Comparison of ENCODE assay signal across 22 cellular contexts in the genomic region with DNA sequence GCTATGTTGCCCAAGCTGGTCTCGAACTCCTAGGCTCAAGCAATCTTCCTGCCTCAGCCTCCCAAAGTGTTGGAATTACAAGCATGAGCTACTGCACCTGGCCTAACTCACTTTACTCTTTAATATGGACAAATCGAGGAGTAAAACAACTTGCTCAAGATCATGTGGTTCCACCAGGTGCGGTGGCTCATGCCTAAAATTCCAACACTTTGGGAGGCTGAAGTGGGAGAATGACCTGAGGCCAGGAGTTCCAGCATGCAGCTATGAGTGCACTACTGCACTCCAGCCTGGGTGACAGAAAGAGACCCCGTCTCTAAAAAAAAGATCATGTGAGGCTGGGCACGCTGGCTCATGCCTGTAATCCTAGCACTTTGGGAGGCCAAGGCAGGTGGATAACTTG. TPM values are rescaled to one million over a fixed set of nuclear protein-coding genes. Genes with fewer than 3 reads are reported as not detected.
DNase-seq lines count a peak whose midpoint lies in the region; ATAC-seq, FAIRE-seq and TF ChIP-seq lines count a peak whose summit lies in the region.
"Had no signal": no experiment of that assay in that cellular context is flagged by ENCODE, and none has a peak within 500 bp of the region (broad histone marks: within the 10 kb centered on the region; RNA-seq: fewer than 3 reads in every experiment).

No MANE protein-coding gene starts in this region.

- DNase-seq in activated T-helper 1 cell treated with anti-CD3 and anti-CD28 coated beads, Interleukin-12 subunit alpha, Interleukin-12 subunit beta, Interleukin-2, Interleukin-4 antibody, amounts not matched to agents 30 ng/mL and 10 ng/mL and 1 ng/mL, durations not matched to agents 14 hours and 24 hours and 36 hours (ENCODE audit: low spot score): no peak
- DNase-seq in mesenchymal stem cell (no peak), psoas muscle (peak in 1 of 2 donors; percentile 10), caudate nucleus (lab: John Stamatoyannopoulos, UW) (no peak), germinal center (ENCODE audit: low spot score) (no peak), SJCRH30 (no peak)
- DNase-seq: DMS53, NCI-H1105 treated with DMSO at 0.1 percent for 48 hours, NCI-H1694, NCI-H2081, NCI-H2171, NCI-H345, NCI-H524, NCI-H774 had no signal

- H2BK5ac ChIP-seq in mesenchymal stem cell (ENCODE audit: low read depth, low read length, poor library complexity, severe bottlenecking): no peak overlapping the region

- peak overlapping the region; percentile 38 for H4K8ac ChIP-seq in mesenchymal stem cell (ENCODE audit: low read length)

- H3K79me1 ChIP-seq in mesenchymal stem cell (replicated peaks; ENCODE audit: low read length, poor library complexity, severe bottlenecking): peaks cover 18% of the 10 kb centered on the region

- no peak overlapping the region for H3K4me3 ChIP-seq in mesenchymal stem cell (ENCODE audit: insufficient read depth in 1 of 2, low read depth in 1 of 2, low read length in 2 of 2)
- no peak overlapping the region for H3K4me3 ChIP-seq in psoas muscle
- no peak overlapping the region for H3K4me3 ChIP-seq in SJCRH30

- H2AK5ac ChIP-seq in mesenchymal stem cell (ENCODE audit: low read length, severe bottlenecking): no peak overlapping the region

- H2BK15ac ChIP-seq in mesenchymal stem cell (ENCODE audit: low read depth, poor library complexity, severe bottlenecking): no peak overlapping the region

- no peak overlapping the region for H3K14ac ChIP-seq in mesenchymal stem cell (ENCODE audit: low read length in 2 of 2)

- no peaks in the 10 kb centered on the region for H3K9me3 Mint-ChIP-seq in activated T-helper 1 cell treated with anti-CD3 and anti-CD28 coated beads, Interleukin-12 subunit alpha, Interleukin-12 subunit beta, Interleukin-2, Interleukin-4 antibody, amounts not matched to agents 30 ng/mL and 10 ng/mL and 1 ng/mL, durations not matched to agents 14 hours and 24 hours and 36 hours
- H3K9me3 Mint-ChIP-seq: CD14-positive monocyte had no signal

- H3K36me3 Mint-ChIP-seq in activated T-helper 1 cell treated with anti-CD3 and anti-CD28 coated beads, Interleukin-12 subunit alpha, Interleukin-12 subunit beta, Interleukin-2, Interleukin-4 antibody, amounts not matched to agents 30 ng/mL and 10 ng/mL and 1 ng/mL, durations not matched to agents 14 hours and 24 hours and 36 hours (ENCODE audit: low read depth): peaks cover 2% of the 10 kb centered on the region

- H3K4me2 ChIP-seq in mesenchymal stem cell (ENCODE audit: low read length, poor library complexity, severe bottlenecking): no peak overlapping the region
- H3K4me2 ChIP-seq: KMS-11 had no signal

- H2AFZ ChIP-seq in mesenchymal stem cell (ENCODE audit: low read depth, low read length): no peak overlapping the region

- peak; percentile 81 for FAIRE-seq in G401.6 (lab: Jason Lieb, UNC)
- FAIRE-seq: A549, D721Med, HTR-8/SVneo had no signal

- H4K91ac ChIP-seq in mesenchymal stem cell (ENCODE audit: low read length): no peak overlapping the region

- peak overlapping the region; percentile 45 for H3K4me3 Mint-ChIP-seq in activated T-helper 1 cell treated with anti-CD3 and anti-CD28 coated beads, Interleukin-12 subunit alpha, Interleukin-12 subunit beta, Interleukin-2, Interleukin-4 antibody, amounts not matched to agents 30 ng/mL and 10 ng/mL and 1 ng/mL, durations not matched to agents 14 hours and 24 hours and 36 hours
- H3K4me3 Mint-ChIP-seq: B cell, CD14-positive monocyte had no signal

- intact Hi-C loops in activated T-helper 1 cell treated with anti-CD3 and anti-CD28 coated beads, Interleukin-12 subunit alpha, Interleukin-12 subunit beta, Interleukin-2, Interleukin-4 antibody, amounts not matched to agents 30 ng/mL and 10 ng/mL and 1 ng/mL, durations not matched to agents 14 hours and 24 hours and 36 hours (cut with micrococcal nuclease): loop anchor here (5.0 kb wide), 1 partner anchor 42 kb away; no protein-coding TSS in a partner anchor
- intact Hi-C loops in psoas muscle (cut with DNase I): no loop called here

- H3K27ac ChIP-seq in mesenchymal stem cell (ENCODE audit: low read length, poor library complexity, severe bottlenecking) (no peak overlapping the region), psoas muscle (peak overlapping the region; percentile 87), caudate nucleus (ENCODE audit: low read depth, low read length) (no peak overlapping the region), SJCRH30 (no peak overlapping the region)
- H3K27ac ChIP-seq: KMS-11 had no signal

- no peaks in the 10 kb centered on the region for H3K27me3 ChIP-seq in mesenchymal stem cell (ENCODE audit: control insufficient read depth in 1 of 2, insufficient read depth in 1 of 2, low read length in 2 of 2)
- no peaks in the 10 kb centered on the region for H3K27me3 ChIP-seq in psoas muscle (ENCODE audit: insufficient read depth in 3 of 3, low read length in 2 of 3)
- no peaks in the 10 kb centered on the region for H3K27me3 ChIP-seq in SJCRH30

- H3K36me3 ChIP-seq in mesenchymal stem cell (ENCODE audit: control insufficient read depth in 1 of 2, insufficient read depth in 2 of 2, low read depth in 1 of 2, low read length in 2 of 2): peaks cover 39 to 41% of the 10 kb centered on the region in 2 experiments
- peaks cover 3 to 51% of the 10 kb centered on the region in 2 donors for H3K36me3 ChIP-seq in psoas muscle (ENCODE audit: insufficient read depth in 1 of 2, low read depth in 1 of 2)
- H3K36me3 ChIP-seq in SJCRH30: no peaks in the 10 kb centered on the region

- H2BK120ac ChIP-seq in mesenchymal stem cell (ENCODE audit: low read depth, low read length): no peak overlapping the region

- no peak overlapping the region for H3K27ac Mint-ChIP-seq in activated T-helper 1 cell treated with anti-CD3 and anti-CD28 coated beads, Interleukin-12 subunit alpha, Interleukin-12 subunit beta, Interleukin-2, Interleukin-4 antibody, amounts not matched to agents 30 ng/mL and 10 ng/mL and 1 ng/mL, durations not matched to agents 14 hours and 24 hours and 36 hours
- H3K27ac Mint-ChIP-seq: B cell had no signal

- 98% methylated on average over 5 of the region's 5 CpGs for WGBS in mesenchymal stem cell
- 72 to 87% (median 77%) methylated on average over 5 of the region's 5 CpGs for WGBS in psoas muscle, 3 donors

- no peak overlapping the region for H3K23ac ChIP-seq in mesenchymal stem cell (ENCODE audit: low read length in 2 of 2)

- no peaks in the 10 kb centered on the region for H3K27me3 Mint-ChIP-seq in activated T-helper 1 cell treated with anti-CD3 and anti-CD28 coated beads, Interleukin-12 subunit alpha, Interleukin-12 subunit beta, Interleukin-2, Interleukin-4 antibody, amounts not matched to agents 30 ng/mL and 10 ng/mL and 1 ng/mL, durations not matched to agents 14 hours and 24 hours and 36 hours (ENCODE audit: insufficient read depth)
- H3K27me3 Mint-ChIP-seq: B cell had no signal

- peaks cover 14% of the 10 kb centered on the region for H3K4me1 Mint-ChIP-seq in activated T-helper 1 cell treated with anti-CD3 and anti-CD28 coated beads, Interleukin-12 subunit alpha, Interleukin-12 subunit beta, Interleukin-2, Interleukin-4 antibody, amounts not matched to agents 30 ng/mL and 10 ng/mL and 1 ng/mL, durations not matched to agents 14 hours and 24 hours and 36 hours (ENCODE audit: low read depth)

- no peak overlapping the region for H3K4ac ChIP-seq in mesenchymal stem cell (ENCODE audit: low read depth in 1 of 2, low read length in 2 of 2)

- H3K9me3 ChIP-seq in mesenchymal stem cell (ENCODE audit: control insufficient read depth, low read length): no peaks in the 10 kb centered on the region
- H3K9me3 ChIP-seq in psoas muscle: no peaks in the 10 kb centered on the region
- no peaks in the 10 kb centered on the region for H3K9me3 ChIP-seq in SJCRH30 (replicated peaks)
- H3K9me3 ChIP-seq: A549 had no signal

- H3K9ac ChIP-seq in mesenchymal stem cell (ENCODE audit: low read length): no peak overlapping the region
- H3K9ac ChIP-seq: KMS-11 had no signal

- H3K18ac ChIP-seq in mesenchymal stem cell (ENCODE audit: low read depth in 1 of 2, low read length in 2 of 2): no peak overlapping the region

- no peak overlapping the region for H2BK12ac ChIP-seq in mesenchymal stem cell (ENCODE audit: low read length in 2 of 2)

- no peak for TF ChIP-seq CTCF in psoas muscle (IDR thresholded peaks at IDR 0.05)

- peaks cover 26% of the 10 kb centered on the region for H3K4me1 ChIP-seq in mesenchymal stem cell (ENCODE audit: control insufficient read depth, insufficient read depth, low read depth, low read length)
- H3K4me1 ChIP-seq in psoas muscle: peaks cover 9% of the 10 kb centered on the region
- H3K4me1 ChIP-seq in SJCRH30: peaks cover 11% of the 10 kb centered on the region

- no peak for ATAC-seq in psoas muscle
- ATAC-seq: A549, Panc1 had no signal

RNA-seq across cellular contexts. Expression of gene INPP5B, which starts 2.0 kb away (rescaled TPM):
- 23.6 and 27.2 TPM in 2 replicates for total RNA-seq in activated T-helper 1 cell treated with anti-CD3 and anti-CD28 coated beads, Interleukin-12 subunit alpha, Interleukin-12 subunit beta, Interleukin-2, Interleukin-4 antibody, amounts not matched to agents 30 ng/mL and 10 ng/mL and 1 ng/mL, durations not matched to agents 14 hours and 24 hours and 36 hours
- polyA plus RNA-seq in mesenchymal stem cell (2013, experiment 1 of 2): 9.4 TPM
- 9.0 TPM for polyA plus RNA-seq in mesenchymal stem cell (2013, experiment 2 of 2)
- 10 to 100 TPM in 2 of 4 donors, 1 to 10 TPM in 2; 6.7 to 12.8 (median 9.3) TPM for total RNA-seq in psoas muscle
- polyA plus RNA-seq in psoas muscle: 1 to 10 TPM; 3.8 to 6.6 (median 4.5) TPM
- 16.9 and 21.1 TPM in 2 replicates for total RNA-seq in SJCRH30 (2014; rRNA removed; shearing (Covaris generic))

RNA-seq across cellular contexts. Expression of gene SF3A3, which starts 45.0 kb away (rescaled TPM):
- 136 and 138 TPM in 2 replicates for total RNA-seq in activated T-helper 1 cell treated with anti-CD3 and anti-CD28 coated beads, Interleukin-12 subunit alpha, Interleukin-12 subunit beta, Interleukin-2, Interleukin-4 antibody, amounts not matched to agents 30 ng/mL and 10 ng/mL and 1 ng/mL, durations not matched to agents 14 hours and 24 hours and 36 hours
- polyA plus RNA-seq in mesenchymal stem cell (2013, experiment 1 of 2): 34.6 TPM
- 33.6 TPM for polyA plus RNA-seq in mesenchymal stem cell (2013, experiment 2 of 2)
- total RNA-seq in psoas muscle: 10 to 100 TPM; 20.0 to 45.4 (median 35.0) TPM
- 10 to 100 TPM; 13.0 to 35.0 (median 30.0) TPM for polyA plus RNA-seq in psoas muscle
- 187 and 190 TPM in 2 replicates for total RNA-seq in SJCRH30 (2014; rRNA removed; shearing (Covaris generic))
